8 cellular contexts compared by ENCODE assay signal in genomic region chr6:133923938-133924593, GRCh38. TPM values are rescaled to one million over a fixed set of nuclear protein-coding genes. Genes with fewer than 3 reads are reported as not detected.
DNase-seq lines count a peak whose midpoint lies in the region; ATAC-seq and TF ChIP-seq lines count a peak whose summit lies in the region.

No MANE protein-coding gene starts in this region.

- DNase-seq in GM12864 (ENCODE audit: low read depth) (peak; percentile 37), HFF-Myc (ENCODE audit: extremely low read depth, low read depth) (peak; percentile 46), NAMALWA (ENCODE audit: low spot score) (peak; percentile 82), adrenal gland (peak; percentile 53 to 91 (median 75)), left ventricle myocardium inferior (peak; percentile 25), retina (peak; percentile 68)

- WGBS in adrenal gland, 4 donors, result 12 to 28% (median 22%) methylated on average over 6 of the region's 6 CpGs

- H3K4me1 ChIP-seq in adrenal gland (replicated peaks in 1 of 2) (no peaks in the 10 kb centered on the region), left ventricle myocardium inferior (no peaks in the 10 kb centered on the region)

- H3K9me3 ChIP-seq in adrenal gland (replicated peaks in 1 of 3) (no peaks in the 10 kb centered on the region), left ventricle myocardium inferior (replicated peaks) (no peaks in the 10 kb centered on the region)

- H3K27ac ChIP-seq in adrenal gland, result no peak overlapping the region
- H3K27ac ChIP-seq in left ventricle myocardium inferior (replicated peaks), result no peak overlapping the region

- TF ChIP-seq CTCF in GM12864 (IDR thresholded peaks at IDR 0.05; ENCODE audit: low read depth, low read length, missing control alignments), result peak; percentile 63
- peak; percentile 70 for TF ChIP-seq CTCF in HFF-Myc (IDR thresholded peaks at IDR 0.05; ENCODE audit: low read depth, low read length, missing control alignments)
- TF ChIP-seq CTCF in adrenal gland (IDR thresholded peaks at IDR 0.05), result peak; percentile 64 to 94 (median 88)
- peak; percentile 94 for TF ChIP-seq CTCF in left ventricle myocardium inferior (IDR thresholded peaks at IDR 0.05; ENCODE audit: borderline replicate concordance)

- no peaks in the 10 kb centered on the region for H3K36me3 ChIP-seq in adrenal gland (replicated peaks in 1 of 2)
- no peaks in the 10 kb centered on the region for H3K36me3 ChIP-seq in left ventricle myocardium inferior

- intact Hi-C loops in adrenal gland (cut with DNase I) (loop anchor here (2.0 to 10.0 kb wide), 3 partner anchors 141 to 173 kb away; no protein-coding TSS in a partner anchor), left ventricle myocardium inferior (cut with micrococcal nuclease) (loop anchor here (2.0 to 5.0 kb wide), 3 partner anchors 138 to 357 kb away; no protein-coding TSS in a partner anchor)

- peaks cover 4% of the 10 kb centered on the region for H3K27me3 ChIP-seq in adrenal gland
- peaks cover 36% of the 10 kb centered on the region for H3K27me3 ChIP-seq in left ventricle myocardium inferior (ENCODE audit: low read depth)

- H3K4me3 ChIP-seq in GM12864 (ENCODE audit: low read depth, low read length), result no peak overlapping the region
- H3K4me3 ChIP-seq in HFF-Myc (replicated peaks; ENCODE audit: low read depth, low read length), result no peak overlapping the region
- H3K4me3 ChIP-seq in adrenal gland, result no peak overlapping the region
- no peak overlapping the region for H3K4me3 ChIP-seq in left ventricle myocardium inferior

- no peak for TF ChIP-seq POLR2A in adrenal gland (IDR thresholded peaks at IDR 0.05)

- peak; percentile 98 for ATAC-seq in SK-N-SH treated with all-trans-retinoic acid at 6 μM for 48 hours
- ATAC-seq in HG03095 (IDR thresholded peaks at IDR 0.05; ENCODE audit: unreplicated experiment), result no peak

TF ChIP-seq in SK-N-SH treated with all-trans-retinoic acid at 6 μM for 48 hours, 23 proteins besides CTCF, POLR2A, EP300 and RAD21:
- TF ChIP-seq, protein P1, sequence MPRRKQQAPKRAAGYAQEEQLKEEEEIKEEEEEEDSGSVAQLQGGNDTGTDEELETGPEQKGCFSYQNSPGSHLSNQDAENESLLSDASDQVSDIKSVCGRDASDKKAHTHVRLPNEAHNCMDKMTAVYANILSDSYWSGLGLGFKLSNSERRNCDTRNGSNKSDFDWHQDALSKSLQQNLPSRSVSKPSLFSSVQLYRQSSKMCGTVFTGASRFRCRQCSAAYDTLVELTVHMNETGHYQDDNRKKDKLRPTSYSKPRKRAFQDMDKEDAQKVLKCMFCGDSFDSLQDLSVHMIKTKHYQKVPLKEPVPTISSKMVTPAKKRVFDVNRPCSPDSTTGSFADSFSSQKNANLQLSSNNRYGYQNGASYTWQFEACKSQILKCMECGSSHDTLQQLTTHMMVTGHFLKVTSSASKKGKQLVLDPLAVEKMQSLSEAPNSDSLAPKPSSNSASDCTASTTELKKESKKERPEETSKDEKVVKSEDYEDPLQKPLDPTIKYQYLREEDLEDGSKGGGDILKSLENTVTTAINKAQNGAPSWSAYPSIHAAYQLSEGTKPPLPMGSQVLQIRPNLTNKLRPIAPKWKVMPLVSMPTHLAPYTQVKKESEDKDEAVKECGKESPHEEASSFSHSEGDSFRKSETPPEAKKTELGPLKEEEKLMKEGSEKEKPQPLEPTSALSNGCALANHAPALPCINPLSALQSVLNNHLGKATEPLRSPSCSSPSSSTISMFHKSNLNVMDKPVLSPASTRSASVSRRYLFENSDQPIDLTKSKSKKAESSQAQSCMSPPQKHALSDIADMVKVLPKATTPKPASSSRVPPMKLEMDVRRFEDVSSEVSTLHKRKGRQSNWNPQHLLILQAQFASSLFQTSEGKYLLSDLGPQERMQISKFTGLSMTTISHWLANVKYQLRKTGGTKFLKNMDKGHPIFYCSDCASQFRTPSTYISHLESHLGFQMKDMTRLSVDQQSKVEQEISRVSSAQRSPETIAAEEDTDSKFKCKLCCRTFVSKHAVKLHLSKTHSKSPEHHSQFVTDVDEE (CRISPR knock-in tag; IDR thresholded peaks at IDR 0.05), result no peak
- no peak for TF ChIP-seq PPARA (CRISPR knock-in tag; IDR thresholded peaks at IDR 0.05; ENCODE audit: borderline replicate concordance)
- no peak for TF ChIP-seq RARB (CRISPR knock-in tag; IDR thresholded peaks at IDR 0.05)
- TF ChIP-seq ZNF70 (CRISPR knock-in tag; IDR thresholded peaks at IDR 0.05), result no peak
- TF ChIP-seq OSR1 (CRISPR knock-in tag; IDR thresholded peaks at IDR 0.05), result no peak
- no peak for TF ChIP-seq ISL1 (CRISPR knock-in tag; IDR thresholded peaks at IDR 0.05)
- TF ChIP-seq BACH2 (CRISPR knock-in tag; IDR thresholded peaks at IDR 0.05; ENCODE audit: borderline replicate concordance), result no peak
- TF ChIP-seq CSDC2 (CRISPR knock-in tag; IDR thresholded peaks at IDR 0.05), result no peak
- no peak for TF ChIP-seq POU6F1 (CRISPR knock-in tag; IDR thresholded peaks at IDR 0.05; ENCODE audit: borderline replicate concordance, low read depth)
- TF ChIP-seq, protein P2, sequence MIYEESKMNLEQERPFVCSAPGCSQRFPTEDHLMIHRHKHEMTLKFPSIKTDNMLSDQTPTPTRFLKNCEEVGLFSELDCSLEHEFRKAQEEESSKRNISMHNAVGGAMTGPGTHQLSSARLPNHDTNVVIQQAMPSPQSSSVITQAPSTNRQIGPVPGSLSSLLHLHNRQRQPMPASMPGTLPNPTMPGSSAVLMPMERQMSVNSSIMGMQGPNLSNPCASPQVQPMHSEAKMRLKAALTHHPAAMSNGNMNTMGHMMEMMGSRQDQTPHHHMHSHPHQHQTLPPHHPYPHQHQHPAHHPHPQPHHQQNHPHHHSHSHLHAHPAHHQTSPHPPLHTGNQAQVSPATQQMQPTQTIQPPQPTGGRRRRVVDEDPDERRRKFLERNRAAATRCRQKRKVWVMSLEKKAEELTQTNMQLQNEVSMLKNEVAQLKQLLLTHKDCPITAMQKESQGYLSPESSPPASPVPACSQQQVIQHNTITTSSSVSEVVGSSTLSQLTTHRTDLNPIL (CRISPR knock-in tag; IDR thresholded peaks at IDR 0.05; ENCODE audit: low read depth), result no peak

RNA-seq across cellular contexts. Expression of gene TBPL1, which starts 29.0 kb away (rescaled TPM):
- total RNA-seq in adrenal gland (10 to 100 TPM in 6 of 8 donors, 1 to 10 TPM in 2; 5.1 to 18.7 (median 13.6) TPM), left ventricle myocardium inferior (13.4 TPM)
- polyA plus RNA-seq in adrenal gland, result 10 to 100 TPM; 16.6 to 21.0 (median 17.0) TPM

RNA-seq across cellular contexts. Expression of gene TCF21, which starts 35.2 kb away (rescaled TPM):
- total RNA-seq in adrenal gland, result 10 to 100 TPM in 1 of 8 donors, 1 to 10 TPM in 7; 2.3 to 15.1 (median 6.3) TPM
- 1 to 10 TPM; 2.6 to 3.4 (median 2.6) TPM for polyA plus RNA-seq in adrenal gland
- total RNA-seq in left ventricle myocardium inferior, result 5.3 TPM

Comparison
In these comparisons a context has a peak if more than half of its experiments do, and no peak if none do; other contexts are left out.
1. DNase-seq: peak in every context shown above with its lines; median percentile 82 in NAMALWA; 75 in adrenal gland; 68 in retina; 46 in HFF-Myc; 37 in GM12864; 25 in left ventricle myocardium inferior.